ENCODE assay signal across 10 cellular contexts in genomic region chr1:165329104-165329503, GRCh38. TPM values are rescaled to one million over a fixed set of nuclear protein-coding genes. Genes with fewer than 3 reads are reported as not detected.
"Had no signal": no experiment of that assay in that cellular context is flagged by ENCODE, and none has a peak within 500 bp of the region (broad histone marks: within the 10 kb centered on the region; RNA-seq: fewer than 3 reads in every experiment).

No MANE protein-coding gene starts in this region.

- H3K4me1 ChIP-seq: HAP-1 had no signal

- ATAC-seq: HCT116, HepG2 had no signal

- H3K9me3 Mint-ChIP-seq: HFFc6 had no signal

- H3K9me3 ChIP-seq: HAP-1 had no signal

- H3K27ac ChIP-seq: HL-60 had no signal

- DNase-seq: GOT3, H7, HFFc6 had no signal

- H3K4me1 Mint-ChIP-seq: IgD-negative memory B cell had no signal

- H3K27ac Mint-ChIP-seq: HFFc6, IgD-negative memory B cell had no signal

- H3K4me3 Mint-ChIP-seq: HFFc6, IgD-negative memory B cell had no signal

- H3K36me3 ChIP-seq: HAP-1 had no signal

- H3K4me3 ChIP-seq: HAP-1 had no signal

RNA-seq across cellular contexts. Expression of gene LMX1A, which starts 27.4 kb away (rescaled TPM):
- total RNA-seq: H4, HFFc6, HT1080 had no signal
- polyA plus RNA-seq: HepG2, IgD-negative memory B cell had no signal
